ENCODE assay signal across 8 cellular contexts in the genomic region with DNA sequence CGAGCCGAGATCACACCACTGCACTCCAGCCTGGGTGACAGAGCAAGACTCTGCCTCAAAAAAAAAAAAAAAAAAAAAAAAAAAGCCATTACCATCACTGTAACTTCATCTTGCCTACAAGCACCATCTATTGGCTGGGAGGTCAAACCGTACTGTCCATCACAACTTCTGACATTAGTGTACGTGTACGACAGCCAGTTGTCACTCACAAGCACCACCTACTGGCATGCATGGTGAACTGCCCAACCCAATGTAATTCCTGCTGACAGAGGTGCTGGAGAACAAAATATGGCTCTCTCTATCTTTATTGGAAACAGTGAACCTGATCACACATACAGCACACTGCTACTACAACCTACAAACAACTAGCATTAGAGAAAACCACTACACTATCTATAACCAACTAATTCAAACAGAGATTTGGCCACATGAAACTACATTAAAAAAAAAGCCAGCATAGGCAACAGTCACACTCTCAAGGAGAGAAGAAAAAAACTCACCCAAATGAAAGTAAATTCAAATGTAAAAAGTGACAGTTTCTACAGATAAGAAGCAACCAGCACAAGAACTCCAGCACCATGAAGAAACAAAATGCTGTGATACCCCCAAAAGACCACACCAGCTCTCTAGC.
DNase-seq lines count a peak whose midpoint lies in the region; ATAC-seq, FAIRE-seq and TF ChIP-seq lines count a peak whose summit lies in the region.

No MANE protein-coding gene starts in this region.

- intact Hi-C loops in K562 (cut with micrococcal nuclease), result loop anchor here (5.0 kb wide), 1 partner anchor 174 kb away; no protein-coding TSS in a partner anchor

- ATAC-seq in K562, result peak; percentile 97

- H3K4me3 ChIP-seq in GM12865 (ENCODE audit: low read depth, low read length) (no peak overlapping the region), H7 (ENCODE audit: insufficient read depth, low read depth, low read length) (no peak overlapping the region), K562 (no peak overlapping the region), trophoblast cell (ENCODE audit: low read depth, low read length) (no peak overlapping the region)

- H2BK5ac ChIP-seq in trophoblast cell (ENCODE audit: low read depth, low read length, poor library complexity), result peak overlapping the region; percentile 99

- 18% methylated on average over 4 of the region's 5 CpGs for WGBS in K562 (ENCODE audit: insufficient coverage, low coverage, missing lambda C conversion rate)
- whole genome bisulfite sequencing in trophoblast cell (ENCODE audit: extremely low coverage, insufficient coverage, insufficient read length), result no CpG with 5 or more reads among the region's 5 CpGs

- POLR2A ChIA-PET in K562 (lab: Yijun Ruan, JAX), result no interaction called here

- H3K9ac ChIP-seq in K562 (ENCODE audit: insufficient read depth in 1 of 2, low read depth in 2 of 2, low read length in 2 of 2) (no peak overlapping the region), trophoblast cell (ENCODE audit: low read length) (no peak overlapping the region)

- no peaks in the 10 kb centered on the region for H4K20me1 ChIP-seq in K562 (replicated peaks; ENCODE audit: control insufficient read depth, insufficient read depth, low read length)

- no peak overlapping the region for H3K23ac ChIP-seq in trophoblast cell (ENCODE audit: low read length)

- peak; percentile 82 for FAIRE-seq in K562 (lab: Jason Lieb, UNC)

- no peak overlapping the region for H4K12ac ChIP-seq in trophoblast cell (ENCODE audit: low read depth, low read length)

- TF ChIP-seq CTCF in GM12865 (IDR thresholded peaks at IDR 0.05; ENCODE audit: insufficient read depth, low read depth, low read length, missing control alignments), result peak; percentile 69
- peak; percentile 67 to 83 (median 74) for TF ChIP-seq CTCF in K562 (IDR thresholded peaks at IDR 0.05 in 2 of 3, conservative IDR thresholded peaks at IDR 0.05 in 1 of 3; ENCODE audit: insufficient read depth in 2 of 3, low read depth in 1 of 3, low read length in 3 of 3)

- no peak overlapping the region for H2AFZ ChIP-seq in K562 (ENCODE audit: low read depth, low read length)
- no peak overlapping the region for H2AFZ ChIP-seq in trophoblast cell (ENCODE audit: insufficient read depth, low read length, poor library complexity)

- BruUV-seq in K562 (replicated peaks; lab: Mats Ljungman, UMichigan), result no TSS peak

- no peaks in the 10 kb centered on the region for H3K4me1 ChIP-seq in K562 (replicated peaks in 1 of 2; ENCODE audit: control insufficient read depth in 2 of 2, insufficient read depth in 2 of 2, low read length in 2 of 2)
- H3K4me1 ChIP-seq in trophoblast cell (ENCODE audit: control insufficient read depth in 1 of 2, insufficient read depth in 2 of 2, low read length in 2 of 2), result peaks cover 11 to 13% of the 10 kb centered on the region in 2 experiments

- no peak overlapping the region for H4K8ac ChIP-seq in trophoblast cell (ENCODE audit: low read depth, low read length)

- in situ Hi-C loops in KBM-7 (cut with MboI; ENCODE audit: low pct_unique_long_range_greater_than_20kb, low sequenced_read_pairs) (no loop called here), K562 (cut with MboI) (no loop called here)

- H2BK120ac ChIP-seq in trophoblast cell (ENCODE audit: insufficient read depth, low read length, poor library complexity), result peak overlapping the region; percentile 100

- peak overlapping the region; percentile 100 for H2BK12ac ChIP-seq in trophoblast cell (ENCODE audit: low read length)

- TF ChIP-seq EP300 in K562 (IDR thresholded peaks at IDR 0.05; ENCODE audit: low read length), result no peak

- H3K79me1 ChIP-seq in trophoblast cell (ENCODE audit: low read length), result peaks cover 17% of the 10 kb centered on the region

- H3K4me2 ChIP-seq in K562 (ENCODE audit: insufficient read depth, low read length), result no peak overlapping the region
- H3K4me2 ChIP-seq in trophoblast cell (ENCODE audit: low read length), result no peak overlapping the region

- H3K9me3 ChIP-seq in K562 (replicated peaks; ENCODE audit: control insufficient read depth, insufficient read depth, low read depth, low read length) (no peaks in the 10 kb centered on the region), trophoblast cell (ENCODE audit: insufficient read depth, low read depth, low read length) (no peaks in the 10 kb centered on the region)

- H3K27me3 ChIP-seq in H7 (ENCODE audit: control insufficient read depth, insufficient read depth, low read length), result no peaks in the 10 kb centered on the region
- no peaks in the 10 kb centered on the region for H3K27me3 ChIP-seq in K562 (ENCODE audit: control insufficient read depth in 2 of 2, insufficient read depth in 2 of 2, low read length in 2 of 2)
- H3K27me3 ChIP-seq in trophoblast cell (ENCODE audit: insufficient read depth, low read length), result no peaks in the 10 kb centered on the region

- DNase-seq in A172 (ENCODE audit: low spot score) (peak; percentile 19), GM12865 (ENCODE audit: low read depth) (peak; percentile 58), H7 (peak; percentile 24), KBM-7 (peak; percentile 44), K562 (ENCODE audit: extremely low read depth in 1 of 4, low spot score in 3 of 4) (peak; percentile 42 to 63 (median 52)), trophoblast cell (peak; percentile 57 to 84), LoVo (ENCODE audit: low spot score) (no peak), inferior parietal cortex (ENCODE audit: extremely low spot score) (no peak)

- peak in 1 of 2 experiments; percentile 59; a peak in 3 of 4 replicates for TF ChIP-seq RAD21 in K562 (CRISPR knock-in tag; conservative IDR thresholded peaks at IDR 0.05 in 1 of 2, IDR thresholded peaks at IDR 0.05 in 1 of 2)

- H3K4ac ChIP-seq in trophoblast cell (ENCODE audit: low read depth, low read length), result peak overlapping the region; percentile 52

- H3K36me3 ChIP-seq in H7 (replicated peaks; ENCODE audit: control insufficient read depth, insufficient read depth, low read length) (no peaks in the 10 kb centered on the region), K562 (ENCODE audit: control insufficient read depth, insufficient read depth, low read length) (no peaks in the 10 kb centered on the region), trophoblast cell (ENCODE audit: control insufficient read depth in 1 of 2, insufficient read depth in 2 of 2, low read length in 2 of 2) (no peaks in the 10 kb centered on the region)

- H3K9me1 ChIP-seq in K562 (ENCODE audit: control insufficient read depth, insufficient read depth, low read length), result no peaks in the 10 kb centered on the region

- CTCF ChIA-PET in K562 (lab: Yijun Ruan, JAX; ENCODE audit: low intra/inter-chr PET ratio), result no interaction called here

- no peak overlapping the region for H3K18ac ChIP-seq in trophoblast cell (ENCODE audit: low read length)

- H3K79me2 ChIP-seq in K562 (ENCODE audit: control insufficient read depth, insufficient read depth, low read length) (no peaks in the 10 kb centered on the region), trophoblast cell (ENCODE audit: control insufficient read depth, insufficient read depth, low read length, poor library complexity) (peaks cover 4% of the 10 kb centered on the region)

- peak overlapping the region; percentile 64 for H2AK5ac ChIP-seq in trophoblast cell (ENCODE audit: low read length)

- TF ChIP-seq POLR2A in K562 (conservative IDR thresholded peaks at IDR 0.05), result no peak

- H4K91ac ChIP-seq in trophoblast cell (ENCODE audit: low read depth, low read length), result peak overlapping the region; percentile 99

- peak overlapping the region; percentile 97 for H3K14ac ChIP-seq in trophoblast cell (ENCODE audit: low read length)

- H3K27ac ChIP-seq in K562 (ENCODE audit: extremely low read depth, low read depth, low read length) (no peak overlapping the region), trophoblast cell (ENCODE audit: low read depth, low read length) (peak overlapping the region; percentile 89)

TF ChIP-seq in K562, 482 proteins besides CTCF, POLR2A, EP300 and RAD21 (continues in another document):
- TF ChIP-seq RCOR1 (IDR thresholded peaks at IDR 0.05; ENCODE audit: borderline replicate concordance in 1 of 2, low read depth in 2 of 2, low read length in 2 of 2) (0 out of 4 replicates have a peak, but pooled peaks of 1 of the 2 experiments have one; percentile 6), NELFE (IDR thresholded peaks at IDR 0.05; ENCODE audit: insufficient read depth, insufficient read length) (no peak)
- TF ChIP-seq, protein P1, sequence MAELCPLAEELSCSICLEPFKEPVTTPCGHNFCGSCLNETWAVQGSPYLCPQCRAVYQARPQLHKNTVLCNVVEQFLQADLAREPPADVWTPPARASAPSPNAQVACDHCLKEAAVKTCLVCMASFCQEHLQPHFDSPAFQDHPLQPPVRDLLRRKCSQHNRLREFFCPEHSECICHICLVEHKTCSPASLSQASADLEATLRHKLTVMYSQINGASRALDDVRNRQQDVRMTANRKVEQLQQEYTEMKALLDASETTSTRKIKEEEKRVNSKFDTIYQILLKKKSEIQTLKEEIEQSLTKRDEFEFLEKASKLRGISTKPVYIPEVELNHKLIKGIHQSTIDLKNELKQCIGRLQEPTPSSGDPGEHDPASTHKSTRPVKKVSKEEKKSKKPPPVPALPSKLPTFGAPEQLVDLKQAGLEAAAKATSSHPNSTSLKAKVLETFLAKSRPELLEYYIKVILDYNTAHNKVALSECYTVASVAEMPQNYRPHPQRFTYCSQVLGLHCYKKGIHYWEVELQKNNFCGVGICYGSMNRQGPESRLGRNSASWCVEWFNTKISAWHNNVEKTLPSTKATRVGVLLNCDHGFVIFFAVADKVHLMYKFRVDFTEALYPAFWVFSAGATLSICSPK (IDR thresholded peaks at IDR 0.05; ENCODE audit: borderline replicate concordance), result no peak
- TF ChIP-seq, protein P2, sequence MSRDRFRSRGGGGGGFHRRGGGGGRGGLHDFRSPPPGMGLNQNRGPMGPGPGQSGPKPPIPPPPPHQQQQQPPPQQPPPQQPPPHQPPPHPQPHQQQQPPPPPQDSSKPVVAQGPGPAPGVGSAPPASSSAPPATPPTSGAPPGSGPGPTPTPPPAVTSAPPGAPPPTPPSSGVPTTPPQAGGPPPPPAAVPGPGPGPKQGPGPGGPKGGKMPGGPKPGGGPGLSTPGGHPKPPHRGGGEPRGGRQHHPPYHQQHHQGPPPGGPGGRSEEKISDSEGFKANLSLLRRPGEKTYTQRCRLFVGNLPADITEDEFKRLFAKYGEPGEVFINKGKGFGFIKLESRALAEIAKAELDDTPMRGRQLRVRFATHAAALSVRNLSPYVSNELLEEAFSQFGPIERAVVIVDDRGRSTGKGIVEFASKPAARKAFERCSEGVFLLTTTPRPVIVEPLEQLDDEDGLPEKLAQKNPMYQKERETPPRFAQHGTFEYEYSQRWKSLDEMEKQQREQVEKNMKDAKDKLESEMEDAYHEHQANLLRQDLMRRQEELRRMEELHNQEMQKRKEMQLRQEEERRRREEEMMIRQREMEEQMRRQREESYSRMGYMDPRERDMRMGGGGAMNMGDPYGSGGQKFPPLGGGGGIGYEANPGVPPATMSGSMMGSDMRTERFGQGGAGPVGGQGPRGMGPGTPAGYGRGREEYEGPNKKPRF (IDR thresholded peaks at IDR 0.05; ENCODE audit: low read depth, low read length), result no peak

Comparison
In these comparisons a context has a peak if more than half of its experiments do, and no peak if none do; other contexts are left out.
1. DNase-seq: peak in A172 (single experiment), GM12865 (single experiment), H7 (single experiment), KBM-7 (single experiment), K562 (4 of 4) and trophoblast cell (2 of 2); none in LoVo (single experiment) and inferior parietal cortex (single experiment).